In genomic region chr2:167212054-167212648, GRCh38 we compare ENCODE assay signal across 8 cellular contexts.
A peak's percentile ranks its signal among the peaks of the same experiment; 100 is the strongest.
DNase-seq lines count a peak whose midpoint lies in the region; ATAC-seq and TF ChIP-seq lines count a peak whose summit lies in the region.

No MANE protein-coding gene starts in this region.

- H3K4me1 ChIP-seq in KMS-11 (ENCODE audit: low read depth, poor library complexity, severe bottlenecking) (no peaks in the 10 kb centered on the region), SJCRH30 (no peaks in the 10 kb centered on the region), esophagus muscularis mucosa (peaks cover 0 to 15% (median 12%) of the 10 kb centered on the region in 4 donors), neuronal stem cell (ENCODE audit: control insufficient read depth in 2 of 2, insufficient read depth in 1 of 2, low read depth in 1 of 2, low read length in 2 of 2) (no peaks in the 10 kb centered on the region)

- H3K79me1 ChIP-seq in neuronal stem cell (ENCODE audit: low read depth, low read length): no peaks in the 10 kb centered on the region

- ATAC-seq in GM21526 (IDR thresholded peaks at IDR 0.05; ENCODE audit: low FRiP score, unreplicated experiment): peak; percentile 88

- H3K4me2 ChIP-seq in KMS-11 (no peak overlapping the region), neuronal stem cell (ENCODE audit: insufficient read depth, low read length, poor library complexity, severe bottlenecking) (no peak overlapping the region)

- no peak for TF ChIP-seq EP300 in esophagus muscularis mucosa (IDR thresholded peaks at IDR 0.05)

- intact Hi-C loops in esophagus muscularis mucosa (cut with DNase I): loop anchor here (5.0 kb wide), 1 partner anchor 85 kb away; no protein-coding TSS in a partner anchor

- no peak overlapping the region for H3K18ac ChIP-seq in neuronal stem cell (ENCODE audit: low read length)

- H3K9ac ChIP-seq in KMS-11 (no peak overlapping the region), neuronal stem cell (ENCODE audit: low read depth, low read length, poor library complexity) (no peak overlapping the region)

- H3K27me3 ChIP-seq in KMS-11 (ENCODE audit: insufficient read depth, low read depth) (no peaks in the 10 kb centered on the region), SJCRH30 (no peaks in the 10 kb centered on the region), esophagus muscularis mucosa (no peaks in the 10 kb centered on the region), neuronal stem cell (ENCODE audit: control insufficient read depth in 3 of 3, insufficient read depth in 3 of 3, low read depth in 1 of 3, low read length in 3 of 3) (no peaks in the 10 kb centered on the region)

- DNase-seq in NCI-H2107 treated with DMSO at 0.1 percent for 48 hours (lab: John Stamatoyannopoulos, UW; ENCODE audit: unreplicated experiment) (peak; percentile 28), NCI-H2107 (lab: John Stamatoyannopoulos, UW) (no peak), SJCRH30 (peak; percentile 31 to 74), esophagus muscularis mucosa (ENCODE audit: extremely low spot score) (no peak), neuronal stem cell (ENCODE audit: low spot score) (peak; percentile 36), NK-92 (lab: John Stamatoyannopoulos, UW; ENCODE audit: unreplicated experiment) (no peak)

- no peak overlapping the region for H3K4ac ChIP-seq in neuronal stem cell (ENCODE audit: low read length)

- no peaks in the 10 kb centered on the region for H3K9me3 ChIP-seq in SJCRH30 (replicated peaks)
- no peaks in the 10 kb centered on the region for H3K9me3 ChIP-seq in esophagus muscularis mucosa
- H3K9me3 ChIP-seq in neuronal stem cell (replicated peaks in 1 of 2; ENCODE audit: control insufficient read depth in 2 of 2, insufficient read depth in 1 of 2, low read depth in 1 of 2, low read length in 2 of 2): no peaks in the 10 kb centered on the region

- no peak overlapping the region for H2BK12ac ChIP-seq in neuronal stem cell (ENCODE audit: low read length)

- no peaks in the 10 kb centered on the region for H4K20me1 ChIP-seq in KMS-11 (ENCODE audit: insufficient read depth)

- no peaks in the 10 kb centered on the region for H3K36me3 ChIP-seq in KMS-11 (ENCODE audit: insufficient read depth)
- no peaks in the 10 kb centered on the region for H3K36me3 ChIP-seq in SJCRH30
- H3K36me3 ChIP-seq in esophagus muscularis mucosa: no peaks in the 10 kb centered on the region
- no peaks in the 10 kb centered on the region for H3K36me3 ChIP-seq in neuronal stem cell (replicated peaks in 1 of 2; ENCODE audit: control insufficient read depth in 2 of 2, insufficient read depth in 2 of 2, low read length in 2 of 2)

- H3K79me2 ChIP-seq in KMS-11 (ENCODE audit: insufficient read depth, low read depth): no peaks in the 10 kb centered on the region

- no peak overlapping the region for H4K91ac ChIP-seq in neuronal stem cell (ENCODE audit: low read depth, low read length, poor library complexity)

- H2BK5ac ChIP-seq in neuronal stem cell (ENCODE audit: low read length): no peak overlapping the region

- H3K23ac ChIP-seq in neuronal stem cell (ENCODE audit: low read depth, low read length, poor library complexity): no peak overlapping the region

- no peak overlapping the region for H4K8ac ChIP-seq in neuronal stem cell (ENCODE audit: low read depth, low read length)

- no peak overlapping the region for H2AFZ ChIP-seq in KMS-11 (ENCODE audit: low read depth)
- no peak overlapping the region for H2AFZ ChIP-seq in neuronal stem cell (ENCODE audit: low read length)

- no peak overlapping the region for H3K14ac ChIP-seq in neuronal stem cell (ENCODE audit: low read length)

- H2BK120ac ChIP-seq in neuronal stem cell (ENCODE audit: low read depth, low read length): no peak overlapping the region

- H2BK15ac ChIP-seq in neuronal stem cell (ENCODE audit: low read length): no peak overlapping the region

- TF ChIP-seq POLR2A in esophagus muscularis mucosa (IDR thresholded peaks at IDR 0.05; ENCODE audit: low read depth): no peak

- WGBS in esophagus muscularis mucosa: 2% methylated on average over 3 of the region's 3 CpGs
- no CpG with 5 or more reads among the region's 3 CpGs for WGBS in neuronal stem cell (ENCODE audit: extremely low coverage in 2 of 2, insufficient read length in 2 of 2, insufficient replicate concordance in 1 of 2), 2 donors

- H2AK5ac ChIP-seq in neuronal stem cell (ENCODE audit: low read depth, low read length): no peak overlapping the region

- no peak overlapping the region for H3K27ac ChIP-seq in KMS-11
- H3K27ac ChIP-seq in SJCRH30: no peak overlapping the region
- no peak overlapping the region for H3K27ac ChIP-seq in esophagus muscularis mucosa (replicated peaks in 1 of 4)
- no peak overlapping the region for H3K27ac ChIP-seq in neuronal stem cell (replicated peaks; ENCODE audit: low read length)

- TF ChIP-seq CTCF in KMS-11 (conservative IDR thresholded peaks at IDR 0.05; ENCODE audit: low read depth, low read length): peak; percentile 79
- TF ChIP-seq CTCF in esophagus muscularis mucosa (IDR thresholded peaks at IDR 0.05): peak; percentile 64 to 84 (median 83)

- H3K4me3 ChIP-seq in KMS-11 (IDR thresholded peaks at IDR 0.05; ENCODE audit: insufficient read depth, low read depth, low read length): no peak overlapping the region
- no peak overlapping the region for H3K4me3 ChIP-seq in SJCRH30
- no peak overlapping the region for H3K4me3 ChIP-seq in esophagus muscularis mucosa
- no peak overlapping the region for H3K4me3 ChIP-seq in neuronal stem cell (ENCODE audit: low read length in 2 of 2)

Comparison
In these comparisons a context has a peak if more than half of its experiments do, and no peak if none do; other contexts are left out.
1. DNase-seq: peak in NCI-H2107 treated with DMSO at 0.1 percent for 48 hours (single experiment), SJCRH30 (2 of 2) and neuronal stem cell (single experiment); none in NCI-H2107 (single experiment), esophagus muscularis mucosa (single experiment) and NK-92 (single experiment).